In the genomic region with DNA sequence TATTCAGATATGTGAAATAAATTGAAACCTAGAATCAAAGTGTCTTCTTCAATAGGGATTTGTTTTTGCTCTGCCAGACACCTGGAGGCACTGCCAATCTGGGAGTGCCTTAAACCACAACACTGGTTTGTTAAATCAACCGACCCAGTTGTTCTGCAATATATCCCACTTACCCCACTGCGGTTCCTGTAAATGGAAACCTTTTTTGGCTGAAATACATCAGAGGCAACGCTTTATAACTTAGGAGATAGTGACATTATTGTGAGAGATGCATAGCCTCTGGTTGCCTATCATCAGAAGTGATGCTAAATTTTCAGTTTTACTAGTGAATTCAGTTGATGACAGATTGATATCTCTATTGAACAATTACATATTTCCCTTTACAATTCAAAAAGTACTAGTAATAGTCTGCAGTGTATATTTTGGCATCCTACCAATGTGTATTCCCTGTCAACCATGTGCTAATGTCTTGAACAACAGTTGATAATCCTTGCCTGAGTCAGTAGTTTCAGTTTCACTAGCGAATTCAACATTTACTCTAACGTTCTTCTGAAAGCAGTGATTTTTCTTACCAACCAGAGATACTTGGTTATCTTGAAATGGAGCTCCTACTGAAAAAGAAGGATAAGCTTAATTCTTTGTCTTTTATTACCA, we compare ENCODE assay signal across 8 cellular contexts. TPM values are rescaled to one million over a fixed set of nuclear protein-coding genes. Genes with fewer than 3 reads are reported as not detected.
DNase-seq lines count a peak whose midpoint lies in the region; ATAC-seq, FAIRE-seq and TF ChIP-seq lines count a peak whose summit lies in the region.

No MANE protein-coding gene starts in this region.

- no peak for TF ChIP-seq POLR2A in HepG2 (IDR thresholded peaks at IDR 0.05; ENCODE audit: insufficient read depth in 1 of 2, low read depth in 2 of 2, low read length in 2 of 2)

- no peak for TF ChIP-seq RAD21 in liver (IDR thresholded peaks at IDR 0.05)
- no peak for TF ChIP-seq RAD21 in HepG2 (CRISPR knock-in tag; IDR thresholded peaks at IDR 0.05)

- H3K36me3 ChIP-seq in liver (ENCODE audit: control insufficient read depth in 4 of 4, insufficient read depth in 3 of 4, low read depth in 1 of 4, low read length in 3 of 4), result peaks cover 0 to under 1% (median 0%) of the 10 kb centered on the region in 4 donors
- H3K36me3 ChIP-seq in HepG2 (replicated peaks in 1 of 2; ENCODE audit: control insufficient read depth in 1 of 2, insufficient read depth in 2 of 2, low read length in 2 of 2), result no peaks in the 10 kb centered on the region; a peak in 1 of 5 replicates
- peaks cover 0 to under 1% of the 10 kb centered on the region in 2 donors for H3K36me3 ChIP-seq in stomach smooth muscle (ENCODE audit: control insufficient read depth in 2 of 2, insufficient read depth in 2 of 2, low read length in 2 of 2)

- intact Hi-C loops in HepG2 (cut with micrococcal nuclease; ENCODE audit: unreplicated experiment), result no loop called here
- intact Hi-C loops in left cardiac atrium (cut with DNase I), result no loop called here

- POLR2A ChIA-PET in HepG2 (lab: Yijun Ruan, JAX), result no interaction called here

- H3K27ac ChIP-seq in liver (ENCODE audit: low read depth in 1 of 2, low read length in 2 of 2) (peak overlapping the region; percentile 33 to 78), HepG2 (ENCODE audit: extremely low read length, insufficient read depth, low read length) (no peak overlapping the region), stomach smooth muscle (ENCODE audit: low read length) (peak overlapping the region; percentile 2)

- peaks cover 3 to 7% (median 5%) of the 10 kb centered on the region in 4 donors for H3K4me1 ChIP-seq in liver (ENCODE audit: control insufficient read depth in 4 of 4, insufficient read depth in 4 of 4, low read length in 3 of 4)
- H3K4me1 ChIP-seq in HepG2 (ENCODE audit: insufficient read depth, low read length), result no peaks in the 10 kb centered on the region
- H3K4me1 ChIP-seq in stomach smooth muscle (ENCODE audit: control insufficient read depth, insufficient read depth, low read length), result peaks cover 4% of the 10 kb centered on the region

- BruUV-seq in HepG2 (replicated peaks; lab: Mats Ljungman, UMichigan), result no TSS peak

- TF ChIP-seq EP300 in HepG2 (IDR thresholded peaks at IDR 0.05; ENCODE audit: low read depth in 2 of 2, low read length in 2 of 2) (no peak), HepG2 (CRISPR knock-in tag; IDR thresholded peaks at IDR 0.05; ENCODE audit: borderline replicate concordance) (no peak)

- H3K9me3 ChIP-seq in liver (ENCODE audit: control insufficient read depth in 4 of 4, low read length in 3 of 4) (no peaks in the 10 kb centered on the region), HepG2 (ENCODE audit: low read length) (no peaks in the 10 kb centered on the region), stomach smooth muscle (ENCODE audit: control insufficient read depth in 2 of 2, low read length in 2 of 2) (no peaks in the 10 kb centered on the region)

- no peak for DNase-seq in HepG2 (ENCODE audit: low spot score)
- DNase-seq in left cardiac atrium, result no peak
- DNase-seq in AML-193 (lab: John Stamatoyannopoulos, UW), result no peak

- peak overlapping the region; percentile 31 to 81 for H3K9ac ChIP-seq in liver (ENCODE audit: low read depth in 1 of 2, low read length in 2 of 2)
- no peak overlapping the region for H3K9ac ChIP-seq in HepG2 (ENCODE audit: insufficient read depth, low read depth, low read length)
- peak overlapping the region; percentile 6 to 58 for H3K9ac ChIP-seq in stomach smooth muscle (ENCODE audit: low read length in 2 of 2)

- peak overlapping the region in 2 of 3 donors; percentile 31 to 48 for H3K4me3 ChIP-seq in liver (ENCODE audit: low read depth in 1 of 3, low read length in 3 of 3)
- H3K4me3 ChIP-seq in HepG2 (replicated peaks in 1 of 3; ENCODE audit: insufficient read depth in 1 of 3, low read depth in 2 of 3, low read length in 3 of 3), result no peak overlapping the region
- H3K4me3 ChIP-seq in WI38 (ENCODE audit: low read depth, low read length), result peak overlapping the region; percentile 52
- H3K4me3 ChIP-seq in stomach smooth muscle (ENCODE audit: low read length in 2 of 2), result peak overlapping the region; percentile 30 to 37

- no peak overlapping the region for H3K4me2 ChIP-seq in HepG2 (ENCODE audit: low read depth, low read length)

- no peaks in the 10 kb centered on the region for H3K79me2 ChIP-seq in HepG2 (ENCODE audit: insufficient read depth, low read length)

- whole genome bisulfite sequencing in liver, result 23% methylated on average over 5 of the region's 5 CpGs
- WGBS in HepG2 (ENCODE audit: low lambda C conversion rate), result 82% methylated on average over 5 of the region's 5 CpGs

- H4K20me1 ChIP-seq in HepG2 (ENCODE audit: insufficient read depth, low read length), result no peaks in the 10 kb centered on the region

- no peak for TF ChIP-seq CTCF in liver (IDR thresholded peaks at IDR 0.05; ENCODE audit: low read depth, low read length, missing input control)
- no peak for TF ChIP-seq CTCF in HepG2 (CRISPR knock-in tag; IDR thresholded peaks at IDR 0.05)
- no peak for TF ChIP-seq CTCF in WI38 (IDR thresholded peaks at IDR 0.05; ENCODE audit: low read depth, low read length)

- in situ Hi-C loops in HepG2 (cut with HindIII; ENCODE audit: extremely low pct_ligation_motif_present, low pct_unique_long_range_greater_than_20kb), result no loop called here

- FAIRE-seq in HepG2 (lab: Jason Lieb, UNC), result no peak

- no peak overlapping the region for H2AFZ ChIP-seq in HepG2 (ENCODE audit: low read length)

- ATAC-seq in HepG2 (no peak), left cardiac atrium (peak; percentile 71 to 77), GM19324 (IDR thresholded peaks at IDR 0.05; ENCODE audit: low FRiP score, unreplicated experiment) (no peak), GM21515 (IDR thresholded peaks at IDR 0.05; ENCODE audit: unreplicated experiment) (no peak)

- CTCF ChIA-PET in HepG2 (lab: Yijun Ruan, JAX; ENCODE audit: low intra/inter-chr PET ratio, low total read pairs), result no interaction called here

- H3K27me3 ChIP-seq in liver (ENCODE audit: control insufficient read depth in 4 of 4, insufficient read depth in 4 of 4, low read length in 3 of 4) (no peaks in the 10 kb centered on the region), HepG2 (ENCODE audit: control insufficient read depth in 1 of 2, insufficient read depth in 2 of 2, low read length in 2 of 2) (no peaks in the 10 kb centered on the region; a peak in 1 of 5 replicates), stomach smooth muscle (ENCODE audit: control insufficient read depth in 1 of 2, insufficient read depth in 2 of 2, low read length in 2 of 2) (no peaks in the 10 kb centered on the region)

TF ChIP-seq in liver, 16 proteins besides CTCF, POLR2A, EP300 and RAD21:
- TF ChIP-seq NR2F2 (IDR thresholded peaks at IDR 0.05) (no peak), HNF4A (conservative IDR thresholded peaks at IDR 0.05) (no peak), JUND (IDR thresholded peaks at IDR 0.05) (peak in 1 of 2 donors; percentile 8), SP1 (IDR thresholded peaks at IDR 0.05) (peak; percentile 9), YY1 (IDR thresholded peaks at IDR 0.05) (peak; percentile 16)

TF ChIP-seq in HepG2, 621 proteins besides CTCF, POLR2A, EP300 and RAD21 (continues in another document):
- TF ChIP-seq ZNF747 (CRISPR knock-in tag; IDR thresholded peaks at IDR 0.05; ENCODE audit: borderline replicate concordance), result no peak
- TF ChIP-seq, protein P1, sequence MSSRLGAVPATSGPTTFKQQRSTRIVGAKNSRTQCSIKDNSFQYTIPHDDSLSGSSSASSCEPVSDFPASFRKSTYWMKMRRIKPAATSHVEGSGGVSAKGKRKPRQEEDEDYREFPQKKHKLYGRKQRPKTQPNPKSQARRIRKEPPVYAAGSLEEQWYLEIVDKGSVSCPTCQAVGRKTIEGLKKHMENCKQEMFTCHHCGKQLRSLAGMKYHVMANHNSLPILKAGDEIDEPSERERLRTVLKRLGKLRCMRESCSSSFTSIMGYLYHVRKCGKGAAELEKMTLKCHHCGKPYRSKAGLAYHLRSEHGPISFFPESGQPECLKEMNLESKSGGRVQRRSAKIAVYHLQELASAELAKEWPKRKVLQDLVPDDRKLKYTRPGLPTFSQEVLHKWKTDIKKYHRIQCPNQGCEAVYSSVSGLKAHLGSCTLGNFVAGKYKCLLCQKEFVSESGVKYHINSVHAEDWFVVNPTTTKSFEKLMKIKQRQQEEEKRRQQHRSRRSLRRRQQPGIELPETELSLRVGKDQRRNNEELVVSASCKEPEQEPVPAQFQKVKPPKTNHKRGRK (CRISPR knock-in tag; IDR thresholded peaks at IDR 0.05), result no peak

RNA-seq across cellular contexts. Expression of a gene that starts 30.5 kb away (rescaled TPM):
- 10 to 100 TPM; 48.2 to 52.3 TPM for total RNA-seq in liver
- polyA plus RNA-seq in liver, result 10 to 100 TPM; 33.5 to 39.6 TPM
- 74.3 and 94.8 TPM in 2 replicates for total RNA-seq in HepG2 (2016; rRNA removed; fragmentation: Illumina TruSeq; extraction: Trizol)
- 82.8 and 86.5 TPM in 2 replicates for total RNA-seq in HepG2 (2016; cell fraction: cytosol; rRNA removed; fragmentation: Illumina TruSeq; extraction: Trizol; ENCODE audit: low read depth)
- 71.4 and 92.2 TPM in 2 replicates for total RNA-seq in HepG2 (2016; cell fraction: insoluble cytoplasmic fraction; rRNA removed; fragmentation: Illumina TruSeq; extraction: Trizol)
- 125 and 142 TPM in 2 replicates for total RNA-seq in HepG2 (2016; cell fraction: membrane; rRNA removed; fragmentation: Illumina TruSeq; extraction: Trizol)
- total RNA-seq in HepG2 (2016; cell fraction: nucleus; rRNA removed; fragmentation: Illumina TruSeq; extraction: Trizol), result 51.6 and 56.6 TPM in 2 replicates
- polyA plus RNA-seq in HepG2 (2011; rRNA removed), result 68.1 and 78.5 TPM in 2 replicates
- polyA plus RNA-seq in HepG2 (2011; cell fraction: cytosol; rRNA removed), result 38.4 and 55.1 TPM in 2 replicates
- 57.2 and 60.5 TPM in 2 replicates for polyA plus RNA-seq in HepG2 (2011; cell fraction: nucleus; rRNA removed)
- polyA plus RNA-seq in HepG2 (2012), result 61.1 and 92.0 TPM in 2 replicates
- 97.1 and 105 TPM in 2 replicates for polyA plus RNA-seq in HepG2 (2016; cell fraction: cytosol; fragmentation: Illumina TruSeq; extraction: Trizol; ENCODE audit: low read depth)
- 87.9 and 89.9 TPM in 2 replicates for polyA plus RNA-seq in HepG2 (2016; cell fraction: insoluble cytoplasmic fraction; fragmentation: Illumina TruSeq; extraction: Trizol; ENCODE audit: low read depth)
- 110 and 121 TPM in 2 replicates for polyA plus RNA-seq in HepG2 (2016; cell fraction: membrane; fragmentation: Illumina TruSeq; extraction: Trizol; ENCODE audit: low read depth)
- 63.8 and 64.0 TPM in 2 replicates for polyA plus RNA-seq in HepG2 (2016; cell fraction: nucleus; fragmentation: Illumina TruSeq; extraction: Trizol; ENCODE audit: insufficient read depth, low read depth)
- polyA minus RNA-seq in HepG2 (2011; rRNA and poly(A)+ RNA removed; ENCODE audit: low replicate concordance), result 69.0 and 106 TPM in 2 replicates
- polyA minus RNA-seq in HepG2 (2011; cell fraction: cytosol; rRNA and poly(A)+ RNA removed), result 67.1 and 70.9 TPM in 2 replicates
- 110 and 115 TPM in 2 replicates for polyA minus RNA-seq in HepG2 (2011; cell fraction: nucleus; rRNA and poly(A)+ RNA removed)
- 100 to 1,000 TPM; 126 to 142 TPM for total RNA-seq in left cardiac atrium

Comparison
In these comparisons a context has a peak if more than half of its experiments do, and no peak if none do; other contexts are left out.
1. H3K4me3 ChIP-seq: peak in liver (2 of 3), WI38 (single experiment) and stomach smooth muscle (2 of 2); none in HepG2 (0 of 3).
2. ATAC-seq: peak in left cardiac atrium (2 of 2); none in HepG2 (single experiment), GM19324 (single experiment) and GM21515 (single experiment).